2 cellular contexts compared by ENCODE assay signal in genomic region chr1:94317790-94318188, GRCh38.
A peak's percentile ranks its signal among the peaks of the same experiment; 100 is the strongest.
TF ChIP-seq lines count a peak whose summit lies in the region.

No MANE protein-coding gene starts in this region.

TF ChIP-seq in HepG2, 621 proteins besides CTCF, POLR2A, EP300 and RAD21 (continued from another document and continues in another):
- no peak for TF ChIP-seq STAT6 (CRISPR knock-in tag; IDR thresholded peaks at IDR 0.05; ENCODE audit: borderline replicate concordance)
- no peak for TF ChIP-seq SOX13 (IDR thresholded peaks at IDR 0.05)
- TF ChIP-seq SOX13 (CRISPR knock-in tag; conservative IDR thresholded peaks at IDR 0.05 in 1 of 2, IDR thresholded peaks at IDR 0.05 in 1 of 2): peak in 1 of 2 experiments; percentile 16; a peak in 1 of 4 replicates
- TF ChIP-seq TCF7 (IDR thresholded peaks at IDR 0.05; ENCODE audit: low read depth): 0 out of 2 replicates have a peak, but pooled peaks have one; percentile 8
- TF ChIP-seq XBP1 (CRISPR knock-in tag; IDR thresholded peaks at IDR 0.05): no peak
- TF ChIP-seq NR2F6 (IDR thresholded peaks at IDR 0.05): no peak; the same call in none of the 2 replicates
- peak; percentile 33; the same call in 1 of the 2 replicates for TF ChIP-seq NR2F6 (CRISPR knock-in tag; IDR thresholded peaks at IDR 0.05)
- TF ChIP-seq FOXJ3 (CRISPR knock-in tag; IDR thresholded peaks at IDR 0.05; ENCODE audit: borderline replicate concordance): peak; percentile 5; the same call in 1 of the 2 replicates
- no peak for TF ChIP-seq GPN1 (CRISPR knock-in tag; IDR thresholded peaks at IDR 0.05; ENCODE audit: borderline replicate concordance)
- no peak for TF ChIP-seq KLF16 (CRISPR knock-in tag; IDR thresholded peaks at IDR 0.05)
- no peak for TF ChIP-seq ZNF296 (CRISPR knock-in tag; conservative IDR thresholded peaks at IDR 0.05)
- TF ChIP-seq ZNF687 (CRISPR knock-in tag; IDR thresholded peaks at IDR 0.05): no peak
- TF ChIP-seq ZNF761 (CRISPR knock-in tag; conservative IDR thresholded peaks at IDR 0.05): peak; percentile 40; the same call in 1 of the 2 replicates
- TF ChIP-seq ZNF543 (CRISPR knock-in tag; IDR thresholded peaks at IDR 0.05): 0 out of 2 replicates have a peak, but pooled peaks have one; percentile 23
- no peak for TF ChIP-seq ZNF350 (CRISPR knock-in tag; IDR thresholded peaks at IDR 0.05; ENCODE audit: borderline replicate concordance, low read depth)
- 0 out of 2 replicates have a peak, but pooled peaks have one; percentile 6 for TF ChIP-seq ELF3 (CRISPR knock-in tag; IDR thresholded peaks at IDR 0.05)
- no peak for TF ChIP-seq ZNF597 (CRISPR knock-in tag; IDR thresholded peaks at IDR 0.05)

TF ChIP-seq in liver, 16 proteins besides CTCF, POLR2A, EP300 and RAD21 (continued from another document):
- TF ChIP-seq REST (IDR thresholded peaks at IDR 0.05): no peak
- no peak for TF ChIP-seq FOXA2 (IDR thresholded peaks at IDR 0.05)
